1 cellular context compared by ENCODE assay signal in genomic region chr1:9676128-9676527, GRCh38.
TF ChIP-seq lines count a peak whose summit lies in the region.

No MANE protein-coding gene starts in this region.

TF ChIP-seq in HepG2, 621 proteins besides CTCF, POLR2A, EP300 and RAD21:
- TF ChIP-seq ZNF121 (CRISPR knock-in tag; IDR thresholded peaks at IDR 0.05): peak; percentile 72
